Comparison of ENCODE assay signal across 9 cellular contexts in the genomic region with DNA sequence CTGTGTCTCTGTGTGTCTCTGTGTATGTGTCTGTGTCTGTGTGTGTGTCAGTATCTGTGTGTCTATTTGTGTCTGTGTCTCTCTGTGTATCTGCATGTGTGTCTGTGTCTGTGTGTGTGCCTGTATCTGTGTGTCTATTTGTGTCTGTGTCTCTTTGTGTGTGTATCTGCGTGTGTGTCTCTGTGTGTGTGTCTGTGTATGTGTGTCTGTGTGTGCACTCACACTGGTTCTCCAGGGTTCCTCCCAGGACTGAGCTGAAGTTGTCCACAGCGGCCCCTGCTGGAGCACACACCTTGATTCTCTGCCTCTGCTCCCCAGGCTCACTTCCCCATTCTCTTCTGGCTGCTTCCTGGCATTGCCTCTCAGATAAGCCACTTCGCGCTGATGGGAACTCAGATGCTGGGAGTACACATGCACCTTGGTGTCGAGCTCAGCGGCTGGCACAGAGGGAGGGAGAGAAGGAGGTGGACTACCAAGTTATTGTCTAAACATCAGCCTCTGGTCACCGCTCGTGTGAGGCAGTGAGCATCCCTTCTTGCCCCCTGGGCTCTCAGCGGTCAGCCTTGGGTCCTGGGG.
DNase-seq lines count a peak whose midpoint lies in the region; ATAC-seq, FAIRE-seq and TF ChIP-seq lines count a peak whose summit lies in the region.
"Had no signal": no experiment of that assay in that cellular context is flagged by ENCODE, and none has a peak within 500 bp of the region (broad histone marks: within the 10 kb centered on the region; RNA-seq: fewer than 3 reads in every experiment).

No MANE protein-coding gene starts in this region.

- 61 to 73% methylated on average over 8 to 9 of the region's 9 CpGs for WGBS in endodermal cell (ENCODE audit: insufficient coverage in 1 of 2, insufficient read length in 1 of 2), 2 experiments

- no peaks in the 10 kb centered on the region for H3K36me3 Mint-ChIP-seq in endodermal cell (ENCODE audit: low read depth)

- no peaks in the 10 kb centered on the region for H3K36me3 ChIP-seq in endodermal cell (ENCODE audit: control insufficient read depth, insufficient read depth, low read length)
- H3K36me3 ChIP-seq: SJCRH30 had no signal

- no peaks in the 10 kb centered on the region for H3K9me3 ChIP-seq in endodermal cell (ENCODE audit: control insufficient read depth, low read length)
- H3K9me3 ChIP-seq: SJCRH30 had no signal

- H3K27me3 ChIP-seq in endodermal cell (ENCODE audit: control insufficient read depth, insufficient read depth, low read length, poor library complexity, severe bottlenecking), result no peaks in the 10 kb centered on the region
- H3K27me3 ChIP-seq: SJCRH30 had no signal

- H3K4me1 Mint-ChIP-seq in endodermal cell, result peaks cover 2% of the 10 kb centered on the region

- no peak overlapping the region for H3K9ac ChIP-seq in endodermal cell (ENCODE audit: extremely low read depth, low read length, poor library complexity, severe bottlenecking)

- ATAC-seq in HG03159 (IDR thresholded peaks at IDR 0.05; ENCODE audit: unreplicated experiment), result peak; percentile 87

- TF ChIP-seq CTCF in endodermal cell (conservative IDR thresholded peaks at IDR 0.05), result peak; percentile 81

- H3K27ac Mint-ChIP-seq in endodermal cell, result no peak overlapping the region

- H3K4me3 ChIP-seq in endodermal cell (ENCODE audit: low read length), result no peak overlapping the region
- H3K4me3 ChIP-seq: SJCRH30 had no signal

- no peak for FAIRE-seq in GM19239 (lab: Jason Lieb, UNC)

- DNase-seq in COLO668 (lab: John Stamatoyannopoulos, UW; ENCODE audit: unreplicated experiment) (peak; percentile 23), GM19239 (ENCODE audit: insufficient read length, low spot score) (peak; percentile 45), RPMI7951 (ENCODE audit: low read depth) (peak; percentile 55), endodermal cell (peak; percentile 89), midbrain (lab: John Stamatoyannopoulos, UW) (peak; percentile 41), HK-2 (ENCODE audit: unreplicated experiment) (no peak), NCI-H226 (no peak)

- H3K27me3 Mint-ChIP-seq in endodermal cell (ENCODE audit: insufficient read depth), result peaks cover 3% of the 10 kb centered on the region

- H3K27ac ChIP-seq in endodermal cell (ENCODE audit: low read depth, low read length), result no peak overlapping the region
- H3K27ac ChIP-seq: SJCRH30 had no signal

- H3K4me1 ChIP-seq in endodermal cell (ENCODE audit: control insufficient read depth, insufficient read depth, low read length), result peaks cover 2% of the 10 kb centered on the region

- H3K4me3 Mint-ChIP-seq in endodermal cell, result no peak overlapping the region

- no peaks in the 10 kb centered on the region for H3K9me3 Mint-ChIP-seq in endodermal cell

Comparison
In these comparisons a context has a peak if more than half of its experiments do, and no peak if none do; other contexts are left out.
1. DNase-seq: peak in COLO668 (single experiment), GM19239 (single experiment), RPMI7951 (single experiment), endodermal cell (single experiment) and midbrain (single experiment); none in HK-2 (single experiment) and NCI-H226 (single experiment).